1 cellular context compared by ENCODE assay signal in genomic region chr19:42092350-42092749, GRCh38.
TF ChIP-seq lines count a peak whose summit lies in the region.

No MANE protein-coding gene starts in this region.

TF ChIP-seq in SK-N-SH, 30 proteins besides CTCF, POLR2A, EP300 and RAD21 (continued from another document):
- TF ChIP-seq ZBTB33 (IDR thresholded peaks at IDR 0.05; ENCODE audit: borderline replicate concordance, low read depth) (no peak), PBX3 (IDR thresholded peaks at IDR 0.05) (no peak)
